ENCODE assay signal across 14 cellular contexts in the genomic region with DNA sequence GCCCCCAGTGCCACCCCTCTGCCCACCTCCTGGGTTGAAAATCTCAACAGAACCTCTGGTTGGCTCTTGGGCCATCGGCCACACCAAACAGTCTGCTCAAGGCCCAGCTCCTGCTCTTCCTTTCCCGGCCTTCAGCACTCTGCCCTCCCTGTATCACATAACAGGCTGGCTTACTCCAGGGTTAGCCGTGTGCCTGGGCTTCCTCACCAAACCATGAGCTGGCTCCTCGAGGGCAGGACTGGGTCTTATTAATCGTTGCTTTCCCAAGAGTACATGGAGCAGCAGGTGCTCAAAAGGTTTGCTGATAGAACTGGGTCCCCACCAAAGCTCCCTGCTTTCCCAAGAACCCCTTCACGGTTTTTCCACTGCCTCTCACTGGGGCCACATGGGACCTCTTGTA. TPM values are rescaled to one million over a fixed set of nuclear protein-coding genes. Genes with fewer than 3 reads are reported as not detected.
DNase-seq lines count a peak whose midpoint lies in the region; ATAC-seq, FAIRE-seq and TF ChIP-seq lines count a peak whose summit lies in the region.
"Had no signal": no experiment of that assay in that cellular context is flagged by ENCODE, and none has a peak within 500 bp of the region (broad histone marks: within the 10 kb centered on the region; RNA-seq: fewer than 3 reads in every experiment).

No MANE protein-coding gene starts in this region.

- H3K4me1 ChIP-seq in endothelial cell of umbilical vein (ENCODE audit: control insufficient read depth, extremely low read depth, insufficient read depth, low read length), result peaks cover 69% of the 10 kb centered on the region

- H3K4me3 ChIP-seq in endothelial cell of umbilical vein (replicated peaks in 1 of 3; ENCODE audit: insufficient read depth in 1 of 3, low read depth in 1 of 3, low read length in 3 of 3) (no peak overlapping the region), skin epidermis (no peak overlapping the region)
- H3K4me3 ChIP-seq: upper lobe of left lung had no signal

- no peak overlapping the region for H3K4me2 ChIP-seq in endothelial cell of umbilical vein (ENCODE audit: insufficient read depth, low read length)

- H2AFZ ChIP-seq in endothelial cell of umbilical vein (ENCODE audit: low read depth, low read length), result no peak overlapping the region

- TF ChIP-seq POLR2A in endothelial cell of umbilical vein (IDR thresholded peaks at IDR 0.05; ENCODE audit: low read depth, low read length), result no peak

- TF ChIP-seq CTCF in RWPE1 (conservative IDR thresholded peaks at IDR 0.05; ENCODE audit: low read depth) (no peak), endothelial cell of umbilical vein (IDR thresholded peaks at IDR 0.05; ENCODE audit: extremely low read depth in 1 of 2, insufficient read depth in 1 of 2, low read depth in 1 of 2, low read length in 2 of 2) (no peak)

- no peaks in the 10 kb centered on the region for H4K20me1 ChIP-seq in endothelial cell of umbilical vein (replicated peaks; ENCODE audit: control insufficient read depth, extremely low read depth, insufficient read depth, low read length)

- no peaks in the 10 kb centered on the region for H3K9me3 Mint-ChIP-seq in activated CD4-positive, alpha-beta T cell treated with anti-CD3 and anti-CD28 coated beads for 36 hours (ENCODE audit: low read depth)

- H3K9me3 ChIP-seq in endothelial cell of umbilical vein (replicated peaks; ENCODE audit: control insufficient read depth, insufficient read depth, low read length), result no peaks in the 10 kb centered on the region
- H3K9me3 ChIP-seq: upper lobe of left lung had no signal

- H3K9ac ChIP-seq in endothelial cell of umbilical vein (replicated peaks; ENCODE audit: extremely low read depth, insufficient read depth, low read length), result peak overlapping the region; percentile 22

- H3K4me3 Mint-ChIP-seq in activated CD4-positive, alpha-beta T cell treated with anti-CD3 and anti-CD28 coated beads for 36 hours, result no peak overlapping the region

- POLR2A ChIA-PET in activated CD4-positive, alpha-beta T cell treated with anti-CD3 and anti-CD28 coated beads for 36 hours (lab: Charles Lee), result interaction anchor here (0.7 to 1.1 kb wide), 4 partner anchors 19 to 438 kb away, joined by 3 to 6 read pairs (median 4); a partner anchor contains a TSS
- POLR2A ChIA-PET in RWPE1 (lab: Yijun Ruan, JAX; ENCODE audit: low non-redundant PET) (no interaction called here), endothelial cell of umbilical vein (lab: Charles Lee) (interaction anchor here (1.3 to 1.5 kb wide), 2 partner anchors 27 to 150 kb away, joined by 3 to 9 read pairs; a partner anchor contains a TSS)

- no peaks in the 10 kb centered on the region for H3K27me3 ChIP-seq in endothelial cell of umbilical vein (ENCODE audit: control insufficient read depth in 2 of 2, insufficient read depth in 2 of 2, low read length in 2 of 2)
- H3K27me3 ChIP-seq: upper lobe of left lung had no signal

- no peaks in the 10 kb centered on the region for H3K9me1 ChIP-seq in endothelial cell of umbilical vein (replicated peaks; ENCODE audit: control insufficient read depth, extremely low read depth, insufficient read depth, low read length)

- H3K79me2 ChIP-seq in endothelial cell of umbilical vein (ENCODE audit: control insufficient read depth, insufficient read depth, low read length), result no peaks in the 10 kb centered on the region

- no TSS peak for BruUV-seq in endothelial cell of umbilical vein (replicated peaks; lab: Mats Ljungman, UMichigan)

- peaks cover 59% of the 10 kb centered on the region for H3K4me1 Mint-ChIP-seq in activated CD4-positive, alpha-beta T cell treated with anti-CD3 and anti-CD28 coated beads for 36 hours

- no peak for ATAC-seq in activated CD4-positive, alpha-beta T cell treated with anti-CD3 and anti-CD28 coated beads for 36 hours

- intact Hi-C loops in activated CD4-positive, alpha-beta T cell treated with anti-CD3 and anti-CD28 coated beads for 36 hours (cut with DNase I, micrococcal nuclease), result loop anchor here (1.0 to 5.0 kb wide), 9 partner anchors 21 to 480 kb away; a partner anchor contains a TSS
- intact Hi-C loops in endothelial cell of umbilical vein (cut with micrococcal nuclease), result loop anchor here (1.0 kb wide), 4 partner anchors 21 to 142 kb away; a partner anchor contains a TSS

- no peak for DNase-seq in activated CD4-positive, alpha-beta T cell treated with anti-CD3 and anti-CD28 coated beads for 36 hours
- DNase-seq in activated CD4-positive, alpha-beta T cell treated with anti-CD3 and anti-CD28 coated beads, Interleukin-2, amount 50 U/mL, for 4 hours, result no peak
- DNase-seq in RWPE1 (ENCODE audit: low spot score), result no peak
- no peak for DNase-seq in endothelial cell of umbilical vein (ENCODE audit: low read depth, low spot score)
- no peak for DNase-seq in HUDEP-2 (lab: John Stamatoyannopoulos, UW; ENCODE audit: unreplicated experiment in 76 of 76)
- DNase-seq in NCI-H82 (lab: John Stamatoyannopoulos, UW), result no peak
- DNase-seq in GF-D8 (lab: John Stamatoyannopoulos, UW), result no peak
- DNase-seq: DMS153, NCI-H187 treated with DMSO at 0.1 percent for 48 hours had no signal

- peak overlapping the region; percentile 100 for H3K27ac ChIP-seq in RWPE1
- peak overlapping the region; percentile 82 for H3K27ac ChIP-seq in endothelial cell of umbilical vein (ENCODE audit: insufficient read depth, low read depth, low read length)
- H3K27ac ChIP-seq in skin epidermis, result peak overlapping the region in 19 of 21 experiments; percentile 35 to 92 (median 80)
- H3K27ac ChIP-seq: upper lobe of left lung had no signal

- no peaks in the 10 kb centered on the region for H3K27me3 Mint-ChIP-seq in activated CD4-positive, alpha-beta T cell treated with anti-CD3 and anti-CD28 coated beads for 36 hours

- dilution Hi-C loops in endothelial cell of umbilical vein (cut with MboI; ENCODE audit: extremely low pct_ligation_motif_present, low sequenced_read_pairs), result no loop called here

- H3K27ac Mint-ChIP-seq in activated CD4-positive, alpha-beta T cell treated with anti-CD3 and anti-CD28 coated beads for 36 hours, result peak overlapping the region; percentile 93

- H3K36me3 Mint-ChIP-seq in activated CD4-positive, alpha-beta T cell treated with anti-CD3 and anti-CD28 coated beads for 36 hours (ENCODE audit: low read depth), result peaks cover 5% of the 10 kb centered on the region

- CTCF ChIA-PET in activated CD4-positive, alpha-beta T cell treated with anti-CD3 and anti-CD28 coated beads for 36 hours (lab: Charles Lee), result interaction anchor here (0.9 to 8.7 kb wide), 21 partner anchors 13 to 535 kb away, joined by 3 to 109 read pairs (median 5); a partner anchor contains a TSS
- CTCF ChIA-PET in RWPE1 (lab: Yijun Ruan, JAX) (interaction anchor here (0.6 to 5.3 kb wide), 16 partner anchors 13 to 150 kb away, joined by 3 to 52 read pairs (median 8); a partner anchor contains a TSS), endothelial cell of umbilical vein (lab: Charles Lee) (interaction anchor here (0.8 to 9.7 kb wide), 18 partner anchors 14 to 429 kb away, joined by 3 to 200 read pairs (median 10); a partner anchor contains a TSS)

- H3K36me3 ChIP-seq in endothelial cell of umbilical vein (ENCODE audit: control insufficient read depth in 2 of 2, extremely low read depth in 1 of 2, insufficient read depth in 2 of 2, low read length in 2 of 2), result no peaks in the 10 kb centered on the region

- FAIRE-seq in endothelial cell of umbilical vein (lab: Jason Lieb, UNC), result no peak
- FAIRE-seq: A204.1, endometrium had no signal

TF ChIP-seq in endothelial cell of umbilical vein, 7 proteins besides CTCF, POLR2A, EP300 and RAD21 (continues in another document):
- no peak for TF ChIP-seq FOS (IDR thresholded peaks at IDR 0.05; ENCODE audit: borderline replicate concordance, insufficient read depth, low read length)
- no peak for TF ChIP-seq JUN (IDR thresholded peaks at IDR 0.05; ENCODE audit: borderline replicate concordance, insufficient read depth, insufficient read length, low read depth)
- no peak for TF ChIP-seq GATA2 (IDR thresholded peaks at IDR 0.05; ENCODE audit: insufficient read depth, insufficient read length, low read depth, low read length)
- TF ChIP-seq EZH2 (IDR thresholded peaks at IDR 0.05; ENCODE audit: borderline replicate concordance, low read depth, low read length, severe bottlenecking), result no peak
- TF ChIP-seq MYC (IDR thresholded peaks at IDR 0.05; ENCODE audit: low read depth, low read length), result no peak

RNA-seq across cellular contexts. Expression of a gene that starts 12.7 kb away (rescaled TPM):
- total RNA-seq in activated CD4-positive, alpha-beta T cell treated with anti-CD3 and anti-CD28 coated beads for 36 hours, result not detected
- total RNA-seq in endothelial cell of umbilical vein, result not detected in 2 replicates
- polyA plus RNA-seq in endothelial cell of umbilical vein, result not detected in 2 replicates
- polyA plus RNA-seq in endothelial cell of umbilical vein (2011; cell fraction: cytosol; rRNA removed), result not detected in 2 replicates
- not detected in 2 replicates for polyA plus RNA-seq in endothelial cell of umbilical vein (2011; cell fraction: nucleus; rRNA removed)
- not detected in 2 replicates for polyA plus RNA-seq in endothelial cell of umbilical vein (2012)
- not detected in 2 replicates for polyA minus RNA-seq in endothelial cell of umbilical vein
- polyA minus RNA-seq in endothelial cell of umbilical vein (2011; cell fraction: cytosol; rRNA and poly(A)+ RNA removed), result not detected
- polyA minus RNA-seq in endothelial cell of umbilical vein (2011; cell fraction: nucleus; rRNA and poly(A)+ RNA removed), result not detected in 2 replicates
- total RNA-seq: lung microvascular endothelial cell, upper lobe of left lung had no signal

RNA-seq across cellular contexts. Expression of a gene that starts 20.4 kb away (rescaled TPM):
- total RNA-seq in activated CD4-positive, alpha-beta T cell treated with anti-CD3 and anti-CD28 coated beads for 36 hours, result 100 to 1,000 TPM; 110 to 124 TPM
- 124 and 153 TPM in 2 replicates for total RNA-seq in endothelial cell of umbilical vein
- 286 and 383 TPM in 2 replicates for polyA plus RNA-seq in endothelial cell of umbilical vein
- 212 and 219 TPM in 2 replicates for polyA plus RNA-seq in endothelial cell of umbilical vein (2011; cell fraction: cytosol; rRNA removed)
- polyA plus RNA-seq in endothelial cell of umbilical vein (2011; cell fraction: nucleus; rRNA removed), result 121 and 152 TPM in 2 replicates
- polyA plus RNA-seq in endothelial cell of umbilical vein (2012), result 128 and 134 TPM in 2 replicates
- polyA minus RNA-seq in endothelial cell of umbilical vein, result 117 and 150 TPM in 2 replicates
- polyA minus RNA-seq in endothelial cell of umbilical vein (2011; cell fraction: cytosol; rRNA and poly(A)+ RNA removed), result 111 TPM
- 22.6 and 26.3 TPM in 2 replicates for polyA minus RNA-seq in endothelial cell of umbilical vein (2011; cell fraction: nucleus; rRNA and poly(A)+ RNA removed)

RNA-seq across cellular contexts. Expression of a gene that starts 27.0 kb away (rescaled TPM):
- 10 to 100 TPM; 44.6 to 56.8 TPM for total RNA-seq in activated CD4-positive, alpha-beta T cell treated with anti-CD3 and anti-CD28 coated beads for 36 hours
- 52.8 and 55.6 TPM in 2 replicates for total RNA-seq in endothelial cell of umbilical vein
- 35.1 and 43.2 TPM in 2 replicates for polyA plus RNA-seq in endothelial cell of umbilical vein
- 25.2 and 33.9 TPM in 2 replicates for polyA plus RNA-seq in endothelial cell of umbilical vein (2011; cell fraction: cytosol; rRNA removed)
- 18.0 and 21.5 TPM in 2 replicates for polyA plus RNA-seq in endothelial cell of umbilical vein (2011; cell fraction: nucleus; rRNA removed)
- 31.8 and 52.0 TPM in 2 replicates for polyA plus RNA-seq in endothelial cell of umbilical vein (2012)
- polyA minus RNA-seq in endothelial cell of umbilical vein, result 15.2 and 20.2 TPM in 2 replicates
- polyA minus RNA-seq in endothelial cell of umbilical vein (2011; cell fraction: cytosol; rRNA and poly(A)+ RNA removed), result 19.6 TPM
- 15.6 and 16.3 TPM in 2 replicates for polyA minus RNA-seq in endothelial cell of umbilical vein (2011; cell fraction: nucleus; rRNA and poly(A)+ RNA removed)
